ENCODE assay signal across 2 cellular contexts in the genomic region with DNA sequence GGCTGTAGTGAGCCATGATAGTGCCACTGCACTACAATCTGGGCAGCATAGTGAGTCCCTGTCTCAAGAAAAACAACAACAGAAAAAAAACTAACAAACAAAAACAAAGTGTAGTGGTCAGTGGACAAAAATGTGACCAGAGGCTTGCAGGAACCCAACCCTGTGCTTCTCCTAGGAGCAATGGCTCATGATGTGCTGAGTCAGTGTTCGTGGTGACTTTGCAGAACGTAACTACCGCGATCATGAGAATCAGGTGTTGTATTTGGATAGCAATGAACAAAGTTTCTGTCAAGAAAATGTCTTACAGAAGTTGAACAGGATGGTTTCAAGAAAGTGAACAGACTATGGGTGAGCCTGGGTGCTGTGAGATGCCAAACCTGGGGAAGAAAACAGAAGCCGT.
TF ChIP-seq lines count a peak whose summit lies in the region.

No MANE protein-coding gene starts in this region.

TF ChIP-seq in HEK293, 187 proteins besides CTCF, POLR2A, EP300 and RAD21:
- TF ChIP-seq SETDB1 (IDR thresholded peaks at IDR 0.05; ENCODE audit: insufficient read length, low read length) (peak; percentile 54), ZNF266 (tag by site-specific recombination; IDR thresholded peaks at IDR 0.05; ENCODE audit: low read depth) (no peak), ZNF549 (tag by site-specific recombination; IDR thresholded peaks at IDR 0.05) (no peak)
- TF ChIP-seq, protein P1, sequence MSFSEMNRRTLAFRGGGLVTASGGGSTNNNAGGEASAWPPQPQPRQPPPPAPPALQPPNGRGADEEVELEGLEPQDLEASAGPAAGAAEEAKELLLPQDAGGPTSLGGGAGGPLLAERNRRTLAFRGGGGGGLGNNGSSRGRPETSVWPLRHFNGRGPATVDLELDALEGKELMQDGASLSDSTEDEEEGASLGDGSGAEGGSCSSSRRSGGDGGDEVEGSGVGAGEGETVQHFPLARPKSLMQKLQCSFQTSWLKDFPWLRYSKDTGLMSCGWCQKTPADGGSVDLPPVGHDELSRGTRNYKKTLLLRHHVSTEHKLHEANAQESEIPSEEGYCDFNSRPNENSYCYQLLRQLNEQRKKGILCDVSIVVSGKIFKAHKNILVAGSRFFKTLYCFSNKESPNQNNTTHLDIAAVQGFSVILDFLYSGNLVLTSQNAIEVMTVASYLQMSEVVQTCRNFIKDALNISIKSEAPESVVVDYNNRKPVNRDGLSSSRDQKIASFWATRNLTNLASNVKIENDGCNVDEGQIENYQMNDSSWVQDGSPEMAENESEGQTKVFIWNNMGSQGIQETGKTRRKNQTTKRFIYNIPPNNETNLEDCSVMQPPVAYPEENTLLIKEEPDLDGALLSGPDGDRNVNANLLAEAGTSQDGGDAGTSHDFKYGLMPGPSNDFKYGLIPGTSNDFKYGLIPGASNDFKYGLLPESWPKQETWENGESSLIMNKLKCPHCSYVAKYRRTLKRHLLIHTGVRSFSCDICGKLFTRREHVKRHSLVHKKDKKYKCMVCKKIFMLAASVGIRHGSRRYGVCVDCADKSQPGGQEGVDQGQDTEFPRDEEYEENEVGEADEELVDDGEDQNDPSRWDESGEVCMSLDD (tag by site-specific recombination; IDR thresholded peaks at IDR 0.05): no peak

TF ChIP-seq in K562, 482 proteins besides CTCF, POLR2A, EP300 and RAD21 (continues in another document):
- TF ChIP-seq DIDO1 (tag; IDR thresholded peaks at IDR 0.05; ENCODE audit: low read depth) (no peak), ZBTB8A (IDR thresholded peaks at IDR 0.05; ENCODE audit: partially characterized antibody) (no peak), SP1 (CRISPR knock-in tag; IDR thresholded peaks at IDR 0.05) (no peak), ZBTB1 (CRISPR knock-in tag; IDR thresholded peaks at IDR 0.05; ENCODE audit: borderline replicate concordance, low read depth) (no peak), ZNF253 (CRISPR knock-in tag; conservative IDR thresholded peaks at IDR 0.05) (no peak), SNRNP70 (optimal IDR thresholded peaks at IDR 0.05; ENCODE audit: low read depth, low read length) (no peak), JUND (IDR thresholded peaks at IDR 0.05; ENCODE audit: borderline replicate concordance, low read depth, low read length) (no peak), JUND (tag; IDR thresholded peaks at IDR 0.05; ENCODE audit: borderline replicate concordance, low read depth, low read length) (no peak), MEIS2 (IDR thresholded peaks at IDR 0.05; ENCODE audit: partially characterized antibody) (no peak), OTX1 (CRISPR knock-in tag; IDR thresholded peaks at IDR 0.05) (no peak), ZNF384 (IDR thresholded peaks at IDR 0.05; ENCODE audit: low read depth, low read length) (no peak), ILF3 (IDR thresholded peaks at IDR 0.05; ENCODE audit: borderline replicate concordance) (no peak), FOXJ2 (tag; IDR thresholded peaks at IDR 0.05) (no peak), NFE2 (IDR thresholded peaks at IDR 0.05; ENCODE audit: low read depth) (peak; percentile 55; the same call in 1 of the 2 replicates), NR2F6 (CRISPR knock-in tag; IDR thresholded peaks at IDR 0.05) (no peak), C11orf30 (IDR thresholded peaks at IDR 0.05; ENCODE audit: low read depth) (peak; percentile 81), MAFK (IDR thresholded peaks at IDR 0.05; ENCODE audit: low read length) (peak; percentile 53; the same call in 1 of the 2 replicates), KAT2B (IDR thresholded peaks at IDR 0.05; ENCODE audit: low read depth, low read length) (no peak), ZNF121 (CRISPR knock-in tag; conservative IDR thresholded peaks at IDR 0.05) (no peak), TOE1 (IDR thresholded peaks at IDR 0.05; ENCODE audit: borderline replicate concordance) (no peak), TOE1 (CRISPR knock-in tag; IDR thresholded peaks at IDR 0.05; ENCODE audit: borderline replicate concordance, low read depth) (no peak), ILK (tag; IDR thresholded peaks at IDR 0.05; ENCODE audit: borderline replicate concordance, low read depth) (no peak), SREBF2 (CRISPR knock-in tag; IDR thresholded peaks at IDR 0.05) (no peak), MAFG (tag; conservative IDR thresholded peaks at IDR 0.05) (peak; percentile 75), ETV1 (tag; conservative IDR thresholded peaks at IDR 0.05; ENCODE audit: low read depth) (no peak), NELFE (IDR thresholded peaks at IDR 0.05; ENCODE audit: insufficient read depth, insufficient read length) (no peak), PRPF4 (IDR thresholded peaks at IDR 0.05; ENCODE audit: insufficient read depth, low read depth, low read length, poor library complexity, severe bottlenecking) (no peak), SRSF7 (optimal IDR thresholded peaks at IDR 0.05; ENCODE audit: low read depth, low read length) (no peak), GABPA (tag; conservative IDR thresholded peaks at IDR 0.05; ENCODE audit: low read depth) (no peak), ZFP36 (IDR thresholded peaks at IDR 0.05; ENCODE audit: low read depth, low read length, partially characterized antibody) (no peak), MED1 (CRISPR knock-in tag; IDR thresholded peaks at IDR 0.05; ENCODE audit: borderline replicate concordance) (no peak), ZNF431 (CRISPR knock-in tag; IDR thresholded peaks at IDR 0.05) (no peak), MYBL2 (IDR thresholded peaks at IDR 0.05; ENCODE audit: low read depth) (no peak), MYBL2 (CRISPR knock-in tag; IDR thresholded peaks at IDR 0.05; ENCODE audit: borderline replicate concordance) (no peak), HDGF (IDR thresholded peaks at IDR 0.05) (no peak), MAFF (IDR thresholded peaks at IDR 0.05; ENCODE audit: low read length) (peak; percentile 57; the same call in 1 of the 2 replicates)
- TF ChIP-seq, protein P2, sequence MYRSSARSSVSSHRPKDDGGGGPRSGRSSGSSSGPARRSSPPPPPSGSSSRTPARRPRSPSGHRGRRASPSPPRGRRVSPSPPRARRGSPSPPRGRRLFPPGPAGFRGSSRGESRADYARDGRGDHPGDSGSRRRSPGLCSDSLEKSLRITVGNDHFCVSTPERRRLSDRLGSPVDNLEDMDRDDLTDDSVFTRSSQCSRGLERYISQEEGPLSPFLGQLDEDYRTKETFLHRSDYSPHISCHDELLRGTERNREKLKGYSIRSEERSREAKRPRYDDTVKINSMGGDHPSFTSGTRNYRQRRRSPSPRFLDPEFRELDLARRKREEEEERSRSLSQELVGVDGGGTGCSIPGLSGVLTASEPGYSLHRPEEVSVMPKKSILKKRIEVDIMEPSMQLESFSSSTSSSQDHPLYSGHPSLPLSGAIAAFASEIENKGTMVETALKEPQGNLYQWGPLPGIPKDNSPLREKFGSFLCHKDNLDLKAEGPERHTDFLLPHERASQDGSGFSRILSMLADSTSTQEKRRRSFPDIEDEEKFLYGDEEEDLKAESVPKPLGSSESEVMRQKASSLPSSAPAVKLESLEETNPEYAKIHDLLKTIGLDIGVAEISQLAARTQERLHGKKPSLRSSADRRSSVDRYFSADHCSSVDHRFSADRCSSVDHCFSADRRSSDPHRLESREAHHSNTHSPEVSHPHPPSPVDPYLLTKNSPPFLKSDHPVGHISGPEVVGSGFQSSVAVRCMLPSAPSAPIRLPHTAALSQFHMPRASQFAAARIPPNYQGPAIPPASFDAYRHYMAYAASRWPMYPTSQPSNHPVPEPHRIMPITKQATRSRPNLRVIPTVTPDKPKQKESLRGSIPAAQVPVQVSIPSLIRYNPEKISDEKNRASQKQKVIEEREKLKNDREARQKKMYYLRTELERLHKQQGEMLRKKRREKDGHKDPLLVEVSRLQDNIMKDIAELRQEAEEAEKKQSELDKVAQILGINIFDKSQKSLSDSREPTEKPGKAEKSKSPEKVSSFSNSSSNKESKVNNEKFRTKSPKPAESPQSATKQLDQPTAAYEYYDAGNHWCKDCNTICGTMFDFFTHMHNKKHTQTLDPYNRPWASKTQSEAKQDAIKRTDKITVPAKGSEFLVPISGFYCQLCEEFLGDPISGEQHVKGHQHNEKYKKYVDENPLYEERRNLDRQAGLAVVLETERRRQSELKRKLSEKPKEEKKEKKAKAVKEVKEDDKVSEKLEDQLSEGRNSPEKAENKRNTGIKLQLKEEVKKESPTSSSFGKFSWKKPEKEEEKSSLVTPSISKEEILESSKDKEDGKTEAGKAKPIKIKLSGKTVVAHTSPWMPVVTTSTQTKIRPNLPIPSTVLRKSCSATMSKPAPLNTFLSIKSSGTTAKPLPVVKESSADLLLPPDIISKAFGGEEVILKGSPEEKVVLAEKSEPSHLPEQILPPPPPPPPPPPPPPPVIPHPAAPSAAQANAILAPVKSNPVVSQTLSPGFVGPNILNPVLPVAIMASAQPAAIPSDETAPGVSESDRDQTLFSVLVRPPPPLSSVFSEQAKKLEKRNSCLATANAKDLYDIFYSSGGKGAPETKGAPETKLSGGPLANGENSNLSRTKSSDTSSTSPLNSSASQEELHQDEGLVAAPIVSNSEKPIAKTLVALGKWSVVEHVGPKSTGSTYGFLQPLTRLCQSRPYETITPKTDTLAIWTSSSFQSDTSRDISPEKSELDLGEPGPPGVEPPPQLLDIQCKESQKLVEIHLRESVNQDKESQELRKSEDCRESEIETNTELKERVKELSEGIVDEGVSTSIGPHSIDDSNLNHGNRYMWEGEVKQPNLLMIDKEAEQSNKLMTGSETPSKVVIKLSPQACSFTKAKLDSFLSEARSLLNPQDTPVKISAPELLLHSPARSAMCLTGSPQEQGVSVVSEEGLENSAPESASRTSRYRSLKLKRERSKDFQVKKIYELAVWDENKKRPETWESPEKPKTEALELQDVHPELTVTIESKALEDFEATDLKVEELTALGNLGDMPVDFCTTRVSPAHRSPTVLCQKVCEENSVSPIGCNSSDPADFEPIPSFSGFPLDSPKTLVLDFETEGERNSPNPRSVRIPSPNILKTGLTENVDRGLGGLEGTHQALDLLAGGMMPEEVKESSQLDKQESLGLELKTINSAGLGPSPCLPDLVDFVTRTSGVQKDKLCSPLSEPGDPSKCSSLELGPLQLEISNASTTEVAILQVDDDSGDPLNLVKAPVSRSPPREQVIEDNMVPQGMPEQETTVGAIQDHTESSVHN (IDR thresholded peaks at IDR 0.05; ENCODE audit: borderline replicate concordance in 1 of 2, low read depth in 1 of 2): no peak
- TF ChIP-seq, protein P3, sequence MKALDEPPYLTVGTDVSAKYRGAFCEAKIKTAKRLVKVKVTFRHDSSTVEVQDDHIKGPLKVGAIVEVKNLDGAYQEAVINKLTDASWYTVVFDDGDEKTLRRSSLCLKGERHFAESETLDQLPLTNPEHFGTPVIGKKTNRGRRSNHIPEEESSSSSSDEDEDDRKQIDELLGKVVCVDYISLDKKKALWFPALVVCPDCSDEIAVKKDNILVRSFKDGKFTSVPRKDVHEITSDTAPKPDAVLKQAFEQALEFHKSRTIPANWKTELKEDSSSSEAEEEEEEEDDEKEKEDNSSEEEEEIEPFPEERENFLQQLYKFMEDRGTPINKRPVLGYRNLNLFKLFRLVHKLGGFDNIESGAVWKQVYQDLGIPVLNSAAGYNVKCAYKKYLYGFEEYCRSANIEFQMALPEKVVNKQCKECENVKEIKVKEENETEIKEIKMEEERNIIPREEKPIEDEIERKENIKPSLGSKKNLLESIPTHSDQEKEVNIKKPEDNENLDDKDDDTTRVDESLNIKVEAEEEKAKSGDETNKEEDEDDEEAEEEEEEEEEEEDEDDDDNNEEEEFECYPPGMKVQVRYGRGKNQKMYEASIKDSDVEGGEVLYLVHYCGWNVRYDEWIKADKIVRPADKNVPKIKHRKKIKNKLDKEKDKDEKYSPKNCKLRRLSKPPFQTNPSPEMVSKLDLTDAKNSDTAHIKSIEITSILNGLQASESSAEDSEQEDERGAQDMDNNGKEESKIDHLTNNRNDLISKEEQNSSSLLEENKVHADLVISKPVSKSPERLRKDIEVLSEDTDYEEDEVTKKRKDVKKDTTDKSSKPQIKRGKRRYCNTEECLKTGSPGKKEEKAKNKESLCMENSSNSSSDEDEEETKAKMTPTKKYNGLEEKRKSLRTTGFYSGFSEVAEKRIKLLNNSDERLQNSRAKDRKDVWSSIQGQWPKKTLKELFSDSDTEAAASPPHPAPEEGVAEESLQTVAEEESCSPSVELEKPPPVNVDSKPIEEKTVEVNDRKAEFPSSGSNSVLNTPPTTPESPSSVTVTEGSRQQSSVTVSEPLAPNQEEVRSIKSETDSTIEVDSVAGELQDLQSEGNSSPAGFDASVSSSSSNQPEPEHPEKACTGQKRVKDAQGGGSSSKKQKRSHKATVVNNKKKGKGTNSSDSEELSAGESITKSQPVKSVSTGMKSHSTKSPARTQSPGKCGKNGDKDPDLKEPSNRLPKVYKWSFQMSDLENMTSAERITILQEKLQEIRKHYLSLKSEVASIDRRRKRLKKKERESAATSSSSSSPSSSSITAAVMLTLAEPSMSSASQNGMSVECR (CRISPR knock-in tag; IDR thresholded peaks at IDR 0.05): no peak
- TF ChIP-seq, protein P4, sequence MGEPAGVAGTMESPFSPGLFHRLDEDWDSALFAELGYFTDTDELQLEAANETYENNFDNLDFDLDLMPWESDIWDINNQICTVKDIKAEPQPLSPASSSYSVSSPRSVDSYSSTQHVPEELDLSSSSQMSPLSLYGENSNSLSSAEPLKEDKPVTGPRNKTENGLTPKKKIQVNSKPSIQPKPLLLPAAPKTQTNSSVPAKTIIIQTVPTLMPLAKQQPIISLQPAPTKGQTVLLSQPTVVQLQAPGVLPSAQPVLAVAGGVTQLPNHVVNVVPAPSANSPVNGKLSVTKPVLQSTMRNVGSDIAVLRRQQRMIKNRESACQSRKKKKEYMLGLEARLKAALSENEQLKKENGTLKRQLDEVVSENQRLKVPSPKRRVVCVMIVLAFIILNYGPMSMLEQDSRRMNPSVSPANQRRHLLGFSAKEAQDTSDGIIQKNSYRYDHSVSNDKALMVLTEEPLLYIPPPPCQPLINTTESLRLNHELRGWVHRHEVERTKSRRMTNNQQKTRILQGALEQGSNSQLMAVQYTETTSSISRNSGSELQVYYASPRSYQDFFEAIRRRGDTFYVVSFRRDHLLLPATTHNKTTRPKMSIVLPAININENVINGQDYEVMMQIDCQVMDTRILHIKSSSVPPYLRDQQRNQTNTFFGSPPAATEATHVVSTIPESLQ (CRISPR knock-in tag; IDR thresholded peaks at IDR 0.05): no peak
- TF ChIP-seq, protein P5, sequence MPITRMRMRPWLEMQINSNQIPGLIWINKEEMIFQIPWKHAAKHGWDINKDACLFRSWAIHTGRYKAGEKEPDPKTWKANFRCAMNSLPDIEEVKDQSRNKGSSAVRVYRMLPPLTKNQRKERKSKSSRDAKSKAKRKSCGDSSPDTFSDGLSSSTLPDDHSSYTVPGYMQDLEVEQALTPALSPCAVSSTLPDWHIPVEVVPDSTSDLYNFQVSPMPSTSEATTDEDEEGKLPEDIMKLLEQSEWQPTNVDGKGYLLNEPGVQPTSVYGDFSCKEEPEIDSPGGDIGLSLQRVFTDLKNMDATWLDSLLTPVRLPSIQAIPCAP (CRISPR knock-in tag; IDR thresholded peaks at IDR 0.05; ENCODE audit: borderline replicate concordance): no peak
- TF ChIP-seq, protein P6, sequence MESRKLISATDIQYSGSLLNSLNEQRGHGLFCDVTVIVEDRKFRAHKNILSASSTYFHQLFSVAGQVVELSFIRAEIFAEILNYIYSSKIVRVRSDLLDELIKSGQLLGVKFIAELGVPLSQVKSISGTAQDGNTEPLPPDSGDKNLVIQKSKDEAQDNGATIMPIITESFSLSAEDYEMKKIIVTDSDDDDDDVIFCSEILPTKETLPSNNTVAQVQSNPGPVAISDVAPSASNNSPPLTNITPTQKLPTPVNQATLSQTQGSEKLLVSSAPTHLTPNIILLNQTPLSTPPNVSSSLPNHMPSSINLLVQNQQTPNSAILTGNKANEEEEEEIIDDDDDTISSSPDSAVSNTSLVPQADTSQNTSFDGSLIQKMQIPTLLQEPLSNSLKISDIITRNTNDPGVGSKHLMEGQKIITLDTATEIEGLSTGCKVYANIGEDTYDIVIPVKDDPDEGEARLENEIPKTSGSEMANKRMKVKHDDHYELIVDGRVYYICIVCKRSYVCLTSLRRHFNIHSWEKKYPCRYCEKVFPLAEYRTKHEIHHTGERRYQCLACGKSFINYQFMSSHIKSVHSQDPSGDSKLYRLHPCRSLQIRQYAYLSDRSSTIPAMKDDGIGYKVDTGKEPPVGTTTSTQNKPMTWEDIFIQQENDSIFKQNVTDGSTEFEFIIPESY (CRISPR knock-in tag; IDR thresholded peaks at IDR 0.05): no peak
